In the genomic region with DNA sequence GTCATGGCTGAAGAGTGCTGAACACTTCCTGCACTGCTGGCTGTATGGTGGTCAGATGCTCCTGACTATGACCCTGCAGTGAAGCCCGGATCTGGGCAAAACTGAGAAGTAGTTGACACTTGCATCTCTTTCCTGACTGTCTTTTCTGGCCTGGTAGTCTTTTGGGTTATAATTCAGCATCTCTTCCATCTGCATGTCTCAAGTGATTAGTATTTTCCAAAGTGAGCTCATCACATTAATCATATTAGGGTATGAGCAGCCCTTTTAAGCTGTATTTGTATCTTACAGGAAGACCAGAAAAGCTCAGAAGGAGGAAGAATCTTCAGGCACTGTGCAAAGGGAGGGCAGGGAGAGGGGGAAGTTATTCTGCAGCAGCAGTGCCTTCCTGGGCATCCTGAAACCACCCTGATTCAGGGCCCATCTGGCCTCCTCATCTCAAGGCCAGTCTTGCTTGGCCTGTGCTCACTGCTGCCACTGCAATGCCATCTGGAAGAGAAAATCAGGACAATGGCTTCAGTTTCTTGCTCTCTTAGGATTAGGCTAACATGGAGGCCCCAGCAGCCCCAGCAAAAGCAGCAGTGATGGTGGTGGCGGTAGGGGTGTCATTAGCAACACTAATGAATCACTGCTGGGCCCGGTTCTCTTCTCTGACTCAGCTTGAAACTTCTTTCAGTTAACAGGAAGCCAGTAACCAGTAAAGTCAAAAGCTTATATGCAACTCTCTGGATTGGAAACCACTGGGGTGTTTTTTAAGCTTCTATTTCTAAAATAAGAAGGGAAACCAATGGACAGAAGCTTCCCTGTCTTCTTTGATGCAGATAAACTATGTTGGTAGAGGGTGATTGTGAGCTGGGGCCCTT, we compare ENCODE assay signal across 8 cellular contexts.
A peak's percentile ranks its signal among the peaks of the same experiment; 100 is the strongest.
DNase-seq lines count a peak whose midpoint lies in the region; ATAC-seq and TF ChIP-seq lines count a peak whose summit lies in the region.

No MANE protein-coding gene starts in this region.

- peaks cover 5% of the 10 kb centered on the region for H3K9me3 Mint-ChIP-seq in MCF 10A (ENCODE audit: unreplicated experiment)

- no peaks in the 10 kb centered on the region for H3K27me3 ChIP-seq in layer of hippocampus (ENCODE audit: control insufficient read depth, insufficient read depth, low read length)

- no peaks in the 10 kb centered on the region for H3K27me3 Mint-ChIP-seq in MCF 10A (ENCODE audit: insufficient read depth, unreplicated experiment)

- intact Hi-C loops in MCF 10A (cut with micrococcal nuclease): loop anchor here (2.0 kb wide), 1 partner anchor 63 kb away; a partner anchor contains a TSS

- ATAC-seq in GM19463 (IDR thresholded peaks at IDR 0.05; ENCODE audit: unreplicated experiment) (peak; percentile 96), HG03565 (IDR thresholded peaks at IDR 0.05; ENCODE audit: unreplicated experiment) (peak; percentile 93)

- peaks cover 69% of the 10 kb centered on the region for H3K4me1 Mint-ChIP-seq in MCF 10A (ENCODE audit: insufficient read depth, unreplicated experiment)

- peak overlapping the region; percentile 50 for H3K4me3 Mint-ChIP-seq in MCF 10A (ENCODE audit: unreplicated experiment)

- no TSS peak for BruUV-seq in MCF 10A (replicated peaks; lab: Mats Ljungman, UMichigan)

- DNase-seq in COLO829 (ENCODE audit: low spot score): peak; percentile 69
- DNase-seq in T1000 (lab: John Stamatoyannopoulos, UW): peak; percentile 35
- peak; percentile 97 for DNase-seq in MCF 10A (ENCODE audit: unreplicated experiment)
- peak; percentile 55 to 74 (median 63) for DNase-seq in stimulated activated CD4-positive, alpha-beta T cell treated with anti-CD3 and anti-CD28 coated beads, TNF-alpha, amount 100 ng/mL, for 48 hours (ENCODE audit: low read depth in 3 of 3)
- no peak for DNase-seq in NCI-H1436 (lab: John Stamatoyannopoulos, UW)

- POLR2A ChIA-PET in MCF 10A (lab: Yijun Ruan, JAX): interaction anchor here (0.7 to 12.4 kb wide), 32 partner anchors 8 to 930 kb away, joined by 3 to 294 read pairs (median 4); a partner anchor contains a TSS

- peak; percentile 6 for TF ChIP-seq CTCF in MCF 10A (IDR thresholded peaks at IDR 0.05; ENCODE audit: unreplicated experiment)

- H3K27ac ChIP-seq in layer of hippocampus (ENCODE audit: low read depth, low read length): peak overlapping the region; percentile 60

- CTCF ChIA-PET in MCF 10A (lab: Yijun Ruan, JAX): interaction anchor here (0.6 to 8.5 kb wide), 18 partner anchors 10 to 959 kb away, joined by 3 to 99 read pairs (median 5); no protein-coding TSS in a partner anchor

- peak overlapping the region; percentile 86 for H3K27ac Mint-ChIP-seq in MCF 10A (ENCODE audit: low read depth, unreplicated experiment)

- H3K36me3 Mint-ChIP-seq in MCF 10A (ENCODE audit: insufficient read depth, unreplicated experiment): no peaks in the 10 kb centered on the region
